In genomic region chr20:17536944-17537444, GRCh38 we compare ENCODE assay signal across 1 cellular context.
A peak's percentile ranks its signal among the peaks of the same experiment; 100 is the strongest.
TF ChIP-seq lines count a peak whose summit lies in the region.

No MANE protein-coding gene starts in this region.

TF ChIP-seq in HepG2, 621 proteins besides CTCF, POLR2A, EP300 and RAD21 (continued from another document and continues in another):
- TF ChIP-seq, protein P1, sequence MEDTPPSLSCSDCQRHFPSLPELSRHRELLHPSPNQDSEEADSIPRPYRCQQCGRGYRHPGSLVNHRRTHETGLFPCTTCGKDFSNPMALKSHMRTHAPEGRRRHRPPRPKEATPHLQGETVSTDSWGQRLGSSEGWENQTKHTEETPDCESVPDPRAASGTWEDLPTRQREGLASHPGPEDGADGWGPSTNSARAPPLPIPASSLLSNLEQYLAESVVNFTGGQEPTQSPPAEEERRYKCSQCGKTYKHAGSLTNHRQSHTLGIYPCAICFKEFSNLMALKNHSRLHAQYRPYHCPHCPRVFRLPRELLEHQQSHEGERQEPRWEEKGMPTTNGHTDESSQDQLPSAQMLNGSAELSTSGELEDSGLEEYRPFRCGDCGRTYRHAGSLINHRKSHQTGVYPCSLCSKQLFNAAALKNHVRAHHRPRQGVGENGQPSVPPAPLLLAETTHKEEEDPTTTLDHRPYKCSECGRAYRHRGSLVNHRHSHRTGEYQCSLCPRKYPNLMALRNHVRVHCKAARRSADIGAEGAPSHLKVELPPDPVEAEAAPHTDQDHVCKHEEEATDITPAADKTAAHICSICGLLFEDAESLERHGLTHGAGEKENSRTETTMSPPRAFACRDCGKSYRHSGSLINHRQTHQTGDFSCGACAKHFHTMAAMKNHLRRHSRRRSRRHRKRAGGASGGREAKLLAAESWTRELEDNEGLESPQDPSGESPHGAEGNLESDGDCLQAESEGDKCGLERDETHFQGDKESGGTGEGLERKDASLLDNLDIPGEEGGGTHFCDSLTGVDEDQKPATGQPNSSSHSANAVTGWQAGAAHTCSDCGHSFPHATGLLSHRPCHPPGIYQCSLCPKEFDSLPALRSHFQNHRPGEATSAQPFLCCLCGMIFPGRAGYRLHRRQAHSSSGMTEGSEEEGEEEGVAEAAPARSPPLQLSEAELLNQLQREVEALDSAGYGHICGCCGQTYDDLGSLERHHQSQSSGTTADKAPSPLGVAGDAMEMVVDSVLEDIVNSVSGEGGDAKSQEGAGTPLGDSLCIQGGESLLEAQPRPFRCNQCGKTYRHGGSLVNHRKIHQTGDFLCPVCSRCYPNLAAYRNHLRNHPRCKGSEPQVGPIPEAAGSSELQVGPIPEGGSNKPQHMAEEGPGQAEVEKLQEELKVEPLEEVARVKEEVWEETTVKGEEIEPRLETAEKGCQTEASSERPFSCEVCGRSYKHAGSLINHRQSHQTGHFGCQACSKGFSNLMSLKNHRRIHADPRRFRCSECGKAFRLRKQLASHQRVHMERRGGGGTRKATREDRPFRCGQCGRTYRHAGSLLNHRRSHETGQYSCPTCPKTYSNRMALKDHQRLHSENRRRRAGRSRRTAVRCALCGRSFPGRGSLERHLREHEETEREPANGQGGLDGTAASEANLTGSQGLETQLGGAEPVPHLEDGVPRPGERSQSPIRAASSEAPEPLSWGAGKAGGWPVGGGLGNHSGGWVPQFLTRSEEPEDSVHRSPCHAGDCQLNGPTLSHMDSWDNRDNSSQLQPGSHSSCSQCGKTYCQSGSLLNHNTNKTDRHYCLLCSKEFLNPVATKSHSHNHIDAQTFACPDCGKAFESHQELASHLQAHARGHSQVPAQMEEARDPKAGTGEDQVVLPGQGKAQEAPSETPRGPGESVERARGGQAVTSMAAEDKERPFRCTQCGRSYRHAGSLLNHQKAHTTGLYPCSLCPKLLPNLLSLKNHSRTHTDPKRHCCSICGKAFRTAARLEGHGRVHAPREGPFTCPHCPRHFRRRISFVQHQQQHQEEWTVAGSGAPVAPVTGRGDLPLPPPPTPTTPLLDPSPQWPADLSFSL (CRISPR knock-in tag; IDR thresholded peaks at IDR 0.05), result no peak
- TF ChIP-seq ISX (CRISPR knock-in tag; conservative IDR thresholded peaks at IDR 0.05) (no peak), RBM39 (IDR thresholded peaks at IDR 0.05; ENCODE audit: low read depth, low read length, poor library complexity, severe bottlenecking) (no peak), NPAS2 (CRISPR knock-in tag; IDR thresholded peaks at IDR 0.05; ENCODE audit: borderline replicate concordance) (no peak), ZC3H13 (CRISPR knock-in tag; IDR thresholded peaks at IDR 0.05) (no peak), ATF6 (CRISPR knock-in tag; conservative IDR thresholded peaks at IDR 0.05) (peak; percentile 79; the same call in 1 of the 2 replicates), TSC22D2 (CRISPR knock-in tag; IDR thresholded peaks at IDR 0.05; ENCODE audit: borderline replicate concordance) (peak; percentile 65; the same call in 1 of the 2 replicates), ARNT (IDR thresholded peaks at IDR 0.05) (no peak), ZNF225 (CRISPR knock-in tag; IDR thresholded peaks at IDR 0.05) (peak; percentile 29; the same call in 1 of the 2 replicates), MTA1 (CRISPR knock-in tag; IDR thresholded peaks at IDR 0.05; ENCODE audit: borderline replicate concordance) (no peak), ZNF652 (CRISPR knock-in tag; IDR thresholded peaks at IDR 0.05; ENCODE audit: borderline replicate concordance, low read depth) (no peak), ZNF383 (CRISPR knock-in tag; IDR thresholded peaks at IDR 0.05; ENCODE audit: borderline replicate concordance) (no peak), ZNF572 (CRISPR knock-in tag; IDR thresholded peaks at IDR 0.05) (peak; percentile 66; the same call in 1 of the 2 replicates), MBD4 (IDR thresholded peaks at IDR 0.05; ENCODE audit: borderline replicate concordance, low read length) (no peak), ZNF709 (CRISPR knock-in tag; IDR thresholded peaks at IDR 0.05) (no peak), RFX3 (CRISPR knock-in tag; IDR thresholded peaks at IDR 0.05) (no peak; the same call in 1 of the 2 replicates), GTF3A (CRISPR knock-in tag; conservative IDR thresholded peaks at IDR 0.05) (no peak), KLF16 (CRISPR knock-in tag; IDR thresholded peaks at IDR 0.05) (peak in 1 of 2 experiments; percentile 78; a peak in 1 of 4 replicates), HDAC2 (CRISPR knock-in tag; IDR thresholded peaks at IDR 0.05) (peak; percentile 73), WIZ (CRISPR knock-in tag; IDR thresholded peaks at IDR 0.05) (no peak), ZNF343 (CRISPR knock-in tag; IDR thresholded peaks at IDR 0.05) (no peak), ZBTB38 (CRISPR knock-in tag; IDR thresholded peaks at IDR 0.05) (0 out of 2 replicates have a peak, but pooled peaks have one; percentile 28), YEATS2 (CRISPR knock-in tag; IDR thresholded peaks at IDR 0.05; ENCODE audit: borderline replicate concordance) (peak; percentile 79; the same call in 1 of the 2 replicates), ZMAT3 (CRISPR knock-in tag; conservative IDR thresholded peaks at IDR 0.05) (0 out of 2 replicates have a peak, but pooled peaks have one; percentile 48), KLF15 (CRISPR knock-in tag; IDR thresholded peaks at IDR 0.05; ENCODE audit: borderline replicate concordance) (no peak), NR2F1 (CRISPR knock-in tag; IDR thresholded peaks at IDR 0.05) (peak in 1 of 2 experiments; percentile 29; a peak in 1 of 4 replicates), XRCC5 (optimal IDR thresholded peaks at IDR 0.05; ENCODE audit: low read length) (peak; percentile 96)
- TF ChIP-seq, protein P2, sequence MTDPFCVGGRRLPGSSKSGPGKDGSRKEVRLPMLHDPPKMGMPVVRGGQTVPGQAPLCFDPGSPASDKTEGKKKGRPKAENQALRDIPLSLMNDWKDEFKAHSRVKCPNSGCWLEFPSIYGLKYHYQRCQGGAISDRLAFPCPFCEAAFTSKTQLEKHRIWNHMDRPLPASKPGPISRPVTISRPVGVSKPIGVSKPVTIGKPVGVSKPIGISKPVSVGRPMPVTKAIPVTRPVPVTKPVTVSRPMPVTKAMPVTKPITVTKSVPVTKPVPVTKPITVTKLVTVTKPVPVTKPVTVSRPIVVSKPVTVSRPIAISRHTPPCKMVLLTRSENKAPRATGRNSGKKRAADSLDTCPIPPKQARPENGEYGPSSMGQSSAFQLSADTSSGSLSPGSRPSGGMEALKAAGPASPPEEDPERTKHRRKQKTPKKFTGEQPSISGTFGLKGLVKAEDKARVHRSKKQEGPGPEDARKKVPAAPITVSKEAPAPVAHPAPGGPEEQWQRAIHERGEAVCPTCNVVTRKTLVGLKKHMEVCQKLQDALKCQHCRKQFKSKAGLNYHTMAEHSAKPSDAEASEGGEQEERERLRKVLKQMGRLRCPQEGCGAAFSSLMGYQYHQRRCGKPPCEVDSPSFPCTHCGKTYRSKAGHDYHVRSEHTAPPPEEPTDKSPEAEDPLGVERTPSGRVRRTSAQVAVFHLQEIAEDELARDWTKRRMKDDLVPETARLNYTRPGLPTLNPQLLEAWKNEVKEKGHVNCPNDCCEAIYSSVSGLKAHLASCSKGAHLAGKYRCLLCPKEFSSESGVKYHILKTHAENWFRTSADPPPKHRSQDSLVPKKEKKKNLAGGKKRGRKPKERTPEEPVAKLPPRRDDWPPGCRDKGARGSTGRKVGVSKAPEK (CRISPR knock-in tag; IDR thresholded peaks at IDR 0.05; ENCODE audit: borderline replicate concordance), result peak; percentile 98
- TF ChIP-seq, protein P3, sequence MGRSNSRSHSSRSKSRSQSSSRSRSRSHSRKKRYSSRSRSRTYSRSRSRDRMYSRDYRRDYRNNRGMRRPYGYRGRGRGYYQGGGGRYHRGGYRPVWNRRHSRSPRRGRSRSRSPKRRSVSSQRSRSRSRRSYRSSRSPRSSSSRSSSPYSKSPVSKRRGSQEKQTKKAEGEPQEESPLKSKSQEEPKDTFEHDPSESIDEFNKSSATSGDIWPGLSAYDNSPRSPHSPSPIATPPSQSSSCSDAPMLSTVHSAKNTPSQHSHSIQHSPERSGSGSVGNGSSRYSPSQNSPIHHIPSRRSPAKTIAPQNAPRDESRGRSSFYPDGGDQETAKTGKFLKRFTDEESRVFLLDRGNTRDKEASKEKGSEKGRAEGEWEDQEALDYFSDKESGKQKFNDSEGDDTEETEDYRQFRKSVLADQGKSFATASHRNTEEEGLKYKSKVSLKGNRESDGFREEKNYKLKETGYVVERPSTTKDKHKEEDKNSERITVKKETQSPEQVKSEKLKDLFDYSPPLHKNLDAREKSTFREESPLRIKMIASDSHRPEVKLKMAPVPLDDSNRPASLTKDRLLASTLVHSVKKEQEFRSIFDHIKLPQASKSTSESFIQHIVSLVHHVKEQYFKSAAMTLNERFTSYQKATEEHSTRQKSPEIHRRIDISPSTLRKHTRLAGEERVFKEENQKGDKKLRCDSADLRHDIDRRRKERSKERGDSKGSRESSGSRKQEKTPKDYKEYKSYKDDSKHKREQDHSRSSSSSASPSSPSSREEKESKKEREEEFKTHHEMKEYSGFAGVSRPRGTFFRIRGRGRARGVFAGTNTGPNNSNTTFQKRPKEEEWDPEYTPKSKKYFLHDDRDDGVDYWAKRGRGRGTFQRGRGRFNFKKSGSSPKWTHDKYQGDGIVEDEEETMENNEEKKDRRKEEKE (IDR thresholded peaks at IDR 0.05), result no peak
- TF ChIP-seq, protein P4, sequence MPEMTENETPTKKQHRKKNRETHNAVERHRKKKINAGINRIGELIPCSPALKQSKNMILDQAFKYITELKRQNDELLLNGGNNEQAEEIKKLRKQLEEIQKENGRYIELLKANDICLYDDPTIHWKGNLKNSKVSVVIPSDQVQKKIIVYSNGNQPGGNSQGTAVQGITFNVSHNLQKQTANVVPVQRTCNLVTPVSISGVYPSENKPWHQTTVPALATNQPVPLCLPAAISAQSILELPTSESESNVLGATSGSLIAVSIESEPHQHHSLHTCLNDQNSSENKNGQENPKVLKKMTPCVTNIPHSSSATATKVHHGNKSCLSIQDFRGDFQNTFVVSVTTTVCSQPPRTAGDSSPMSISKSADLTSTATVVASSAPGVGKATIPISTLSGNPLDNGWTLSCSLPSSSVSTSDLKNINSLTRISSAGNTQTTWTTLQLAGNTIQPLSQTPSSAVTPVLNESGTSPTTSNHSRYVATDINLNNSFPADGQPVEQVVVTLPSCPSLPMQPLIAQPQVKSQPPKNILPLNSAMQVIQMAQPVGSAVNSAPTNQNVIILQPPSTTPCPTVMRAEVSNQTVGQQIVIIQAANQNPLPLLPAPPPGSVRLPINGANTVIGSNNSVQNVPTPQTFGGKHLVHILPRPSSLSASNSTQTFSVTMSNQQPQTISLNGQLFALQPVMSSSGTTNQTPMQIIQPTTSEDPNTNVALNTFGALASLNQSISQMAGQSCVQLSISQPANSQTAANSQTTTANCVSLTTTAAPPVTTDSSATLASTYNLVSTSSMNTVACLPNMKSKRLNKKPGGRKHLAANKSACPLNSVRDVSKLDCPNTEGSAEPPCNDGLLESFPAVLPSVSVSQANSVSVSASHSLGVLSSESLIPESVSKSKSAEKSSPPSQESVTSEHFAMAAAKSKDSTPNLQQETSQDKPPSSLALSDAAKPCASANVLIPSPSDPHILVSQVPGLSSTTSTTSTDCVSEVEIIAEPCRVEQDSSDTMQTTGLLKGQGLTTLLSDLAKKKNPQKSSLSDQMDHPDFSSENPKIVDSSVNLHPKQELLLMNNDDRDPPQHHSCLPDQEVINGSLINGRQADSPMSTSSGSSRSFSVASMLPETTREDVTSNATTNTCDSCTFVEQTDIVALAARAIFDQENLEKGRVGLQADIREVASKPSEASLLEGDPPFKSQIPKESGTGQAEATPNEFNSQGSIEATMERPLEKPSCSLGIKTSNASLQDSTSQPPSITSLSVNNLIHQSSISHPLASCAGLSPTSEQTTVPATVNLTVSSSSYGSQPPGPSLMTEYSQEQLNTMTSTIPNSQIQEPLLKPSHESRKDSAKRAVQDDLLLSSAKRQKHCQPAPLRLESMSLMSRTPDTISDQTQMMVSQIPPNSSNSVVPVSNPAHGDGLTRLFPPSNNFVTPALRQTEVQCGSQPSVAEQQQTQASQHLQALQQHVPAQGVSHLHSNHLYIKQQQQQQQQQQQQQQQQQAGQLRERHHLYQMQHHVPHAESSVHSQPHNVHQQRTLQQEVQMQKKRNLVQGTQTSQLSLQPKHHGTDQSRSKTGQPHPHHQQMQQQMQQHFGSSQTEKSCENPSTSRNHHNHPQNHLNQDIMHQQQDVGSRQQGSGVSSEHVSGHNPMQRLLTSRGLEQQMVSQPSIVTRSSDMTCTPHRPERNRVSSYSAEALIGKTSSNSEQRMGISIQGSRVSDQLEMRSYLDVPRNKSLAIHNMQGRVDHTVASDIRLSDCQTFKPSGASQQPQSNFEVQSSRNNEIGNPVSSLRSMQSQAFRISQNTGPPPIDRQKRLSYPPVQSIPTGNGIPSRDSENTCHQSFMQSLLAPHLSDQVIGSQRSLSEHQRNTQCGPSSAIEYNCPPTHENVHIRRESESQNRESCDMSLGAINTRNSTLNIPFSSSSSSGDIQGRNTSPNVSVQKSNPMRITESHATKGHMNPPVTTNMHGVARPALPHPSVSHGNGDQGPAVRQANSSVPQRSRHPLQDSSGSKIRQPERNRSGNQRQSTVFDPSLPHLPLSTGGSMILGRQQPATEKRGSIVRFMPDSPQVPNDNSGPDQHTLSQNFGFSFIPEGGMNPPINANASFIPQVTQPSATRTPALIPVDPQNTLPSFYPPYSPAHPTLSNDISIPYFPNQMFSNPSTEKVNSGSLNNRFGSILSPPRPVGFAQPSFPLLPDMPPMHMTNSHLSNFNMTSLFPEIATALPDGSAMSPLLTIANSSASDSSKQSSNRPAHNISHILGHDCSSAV (CRISPR knock-in tag; IDR thresholded peaks at IDR 0.05; ENCODE audit: borderline replicate concordance), result no peak
- TF ChIP-seq, protein P5, sequence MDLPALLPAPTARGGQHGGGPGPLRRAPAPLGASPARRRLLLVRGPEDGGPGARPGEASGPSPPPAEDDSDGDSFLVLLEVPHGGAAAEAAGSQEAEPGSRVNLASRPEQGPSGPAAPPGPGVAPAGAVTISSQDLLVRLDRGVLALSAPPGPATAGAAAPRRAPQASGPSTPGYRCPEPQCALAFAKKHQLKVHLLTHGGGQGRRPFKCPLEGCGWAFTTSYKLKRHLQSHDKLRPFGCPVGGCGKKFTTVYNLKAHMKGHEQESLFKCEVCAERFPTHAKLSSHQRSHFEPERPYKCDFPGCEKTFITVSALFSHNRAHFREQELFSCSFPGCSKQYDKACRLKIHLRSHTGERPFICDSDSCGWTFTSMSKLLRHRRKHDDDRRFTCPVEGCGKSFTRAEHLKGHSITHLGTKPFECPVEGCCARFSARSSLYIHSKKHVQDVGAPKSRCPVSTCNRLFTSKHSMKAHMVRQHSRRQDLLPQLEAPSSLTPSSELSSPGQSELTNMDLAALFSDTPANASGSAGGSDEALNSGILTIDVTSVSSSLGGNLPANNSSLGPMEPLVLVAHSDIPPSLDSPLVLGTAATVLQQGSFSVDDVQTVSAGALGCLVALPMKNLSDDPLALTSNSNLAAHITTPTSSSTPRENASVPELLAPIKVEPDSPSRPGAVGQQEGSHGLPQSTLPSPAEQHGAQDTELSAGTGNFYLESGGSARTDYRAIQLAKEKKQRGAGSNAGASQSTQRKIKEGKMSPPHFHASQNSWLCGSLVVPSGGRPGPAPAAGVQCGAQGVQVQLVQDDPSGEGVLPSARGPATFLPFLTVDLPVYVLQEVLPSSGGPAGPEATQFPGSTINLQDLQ (CRISPR knock-in tag; IDR thresholded peaks at IDR 0.05), result no peak
